In the genomic region with DNA sequence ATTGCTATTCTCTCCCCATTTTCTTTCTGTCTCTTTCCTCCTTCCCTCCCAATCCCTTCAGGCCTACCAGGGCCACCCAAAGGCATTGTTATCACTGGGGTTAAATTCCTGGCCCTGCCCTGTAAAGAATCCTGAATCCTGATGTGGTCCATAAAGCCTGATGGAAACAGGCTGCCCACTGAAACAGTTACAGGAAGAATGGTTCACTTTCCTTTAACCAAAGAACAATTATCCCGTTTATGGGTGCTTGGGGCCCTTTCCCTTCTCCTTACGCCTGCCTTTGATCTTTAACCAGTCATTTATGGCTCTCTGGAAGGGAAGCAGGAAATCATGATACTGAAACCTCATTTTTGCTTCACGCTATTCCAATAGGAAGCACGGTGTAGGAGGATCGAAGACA, we compare ENCODE assay signal across 24 cellular contexts.
"Had no signal": no experiment of that assay in that cellular context is flagged by ENCODE, and none has a peak within 500 bp of the region (broad histone marks: within the 10 kb centered on the region; RNA-seq: fewer than 3 reads in every experiment).

No MANE protein-coding gene starts in this region.

- H3K4me3 Mint-ChIP-seq: activated CD4-positive, alpha-beta memory T cell treated with anti-CD3 and anti-CD28 coated beads, Interleukin-2, amount 10 ng/mL, durations not matched to agents 7 days and 5 days; activated CD4-positive, alpha-beta T cell treated with anti-CD3 and anti-CD28 coated beads, Interleukin-2, amount 10 ng/mL, durations not matched to agents 24 days and 14 days; activated naive CD4-positive, alpha-beta T cell treated with anti-CD3 and anti-CD28 coated beads for 36 hours; activated naive CD8-positive, alpha-beta T cell treated with anti-CD3 and anti-CD28 coated beads, Interleukin-2, amount 10 ng/mL, durations not matched to agents 7 days and 5 days; activated T-cell treated with anti-CD3 and anti-CD28 coated beads, Interleukin-2, amount 50 U/mL, for 72 hours had no signal

- H3K4me3 ChIP-seq: sigmoid colon, spleen, thoracic aorta, upper lobe of left lung had no signal

- H3K9me3 Mint-ChIP-seq: activated CD4-positive, alpha-beta memory T cell treated with anti-CD3 and anti-CD28 coated beads, Interleukin-2, amount 10 ng/mL, durations not matched to agents 7 days and 5 days; activated CD4-positive, alpha-beta T cell treated with anti-CD3 and anti-CD28 coated beads, Interleukin-2, amount 10 ng/mL, durations not matched to agents 24 days and 14 days; activated naive CD4-positive, alpha-beta T cell treated with anti-CD3 and anti-CD28 coated beads for 36 hours; activated T-cell treated with anti-CD3 and anti-CD28 coated beads, Interleukin-2, amount 50 U/mL, for 72 hours had no signal

- DNase-seq: activated CD4-positive, alpha-beta memory T cell treated with anti-CD3 and anti-CD28 coated beads, Interleukin-2, amount 10 ng/mL, durations not matched to agents 7 days and 5 days; activated CD4-positive, alpha-beta T cell treated with anti-CD3 and anti-CD28 coated beads, Interleukin-2, amount 10 ng/mL, durations not matched to agents 24 days and 14 days; activated effector memory CD4-positive, alpha-beta T cell treated with Interleukin-2 at 50 U/mL for 16 hours; activated naive CD4-positive, alpha-beta T cell treated with anti-CD3 and anti-CD28 coated beads for 36 hours; activated naive CD8-positive, alpha-beta T cell treated with anti-CD3 and anti-CD28 coated beads, Interleukin-2, amount 10 ng/mL, durations not matched to agents 7 days and 5 days; activated T-cell treated with anti-CD3 and anti-CD28 coated beads, Interleukin-2, amount 50 U/mL, for 72 hours; amniotic stem cell; effector CD4-positive, alpha-beta T cell; erythroblast; foreskin fibroblast; kidney glomerular epithelial cell; left ventricle myocardium superior; mammary epithelial cell; retina; sigmoid colon; spleen; stimulated activated CD4-positive, alpha-beta T cell treated with anti-CD3 and anti-CD28 coated beads, Interleukin-4, amount 100 ng/mL, for 24 hours; stimulated activated naive CD4-positive, alpha-beta T cell treated with Interleukin-2 at 50 U/mL for 16 hours; SW 1271; T-helper 2 cell had no signal

- H3K9me3 ChIP-seq: sigmoid colon, spleen, thoracic aorta, upper lobe of left lung had no signal

- H3K27ac ChIP-seq: sigmoid colon, spleen, thoracic aorta, VCaP had no signal

- H3K36me3 Mint-ChIP-seq: activated naive CD8-positive, alpha-beta T cell treated with anti-CD3 and anti-CD28 coated beads, Interleukin-2, amount 10 ng/mL, durations not matched to agents 7 days and 5 days had no signal

- H3K36me3 ChIP-seq: sigmoid colon, spleen, thoracic aorta had no signal

- H3K27ac Mint-ChIP-seq: activated CD4-positive, alpha-beta memory T cell treated with anti-CD3 and anti-CD28 coated beads, Interleukin-2, amount 10 ng/mL, durations not matched to agents 7 days and 5 days; activated CD4-positive, alpha-beta T cell treated with anti-CD3 and anti-CD28 coated beads, Interleukin-2, amount 10 ng/mL, durations not matched to agents 24 days and 14 days; activated naive CD4-positive, alpha-beta T cell treated with anti-CD3 and anti-CD28 coated beads for 36 hours; activated naive CD8-positive, alpha-beta T cell treated with anti-CD3 and anti-CD28 coated beads, Interleukin-2, amount 10 ng/mL, durations not matched to agents 7 days and 5 days; activated T-cell treated with anti-CD3 and anti-CD28 coated beads, Interleukin-2, amount 50 U/mL, for 72 hours; progenitor cell of endocrine pancreas had no signal
